8 cellular contexts compared by ENCODE assay signal in the genomic region with DNA sequence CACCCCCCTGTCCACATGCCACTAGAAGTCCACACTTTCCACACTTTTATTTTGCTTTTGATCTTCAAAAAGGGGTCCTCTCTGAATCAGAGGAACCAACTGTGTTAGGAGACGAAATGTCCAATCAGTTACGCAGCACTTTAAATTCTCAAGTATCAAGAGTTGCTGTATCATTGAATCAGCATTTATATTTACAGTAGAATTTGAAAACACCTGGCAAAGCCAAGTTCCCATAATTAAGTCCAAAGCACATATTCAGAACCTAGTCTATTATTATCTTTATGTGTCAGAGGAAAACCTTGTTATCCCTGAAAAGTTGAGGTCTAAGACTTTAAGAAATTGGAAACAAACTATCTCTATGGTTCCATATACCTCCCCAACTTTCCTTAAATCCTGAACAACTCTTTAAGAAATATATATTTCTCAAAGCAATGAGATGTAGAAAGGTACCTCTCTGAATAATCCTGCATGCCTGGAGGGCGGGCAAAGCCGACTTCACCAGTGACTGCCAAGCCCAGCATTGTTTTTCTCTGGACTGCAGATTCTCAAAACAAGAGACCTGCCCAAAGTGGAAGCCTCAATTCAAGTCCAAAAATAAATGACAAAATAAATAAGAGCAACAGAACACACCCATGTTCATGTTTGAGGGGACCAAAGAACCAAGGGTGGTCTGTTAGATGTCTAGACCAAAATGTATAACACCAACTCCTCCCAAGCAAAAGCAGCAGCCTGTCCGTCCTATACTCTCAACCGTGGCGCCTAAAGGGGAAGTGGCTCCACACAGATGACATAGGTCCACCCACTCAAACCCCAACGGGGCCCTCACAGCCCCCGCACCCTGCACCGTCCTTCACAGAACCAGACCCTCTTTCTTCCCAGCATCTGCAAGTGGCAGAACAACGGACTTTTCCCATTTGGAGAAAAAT.
DNase-seq lines count a peak whose midpoint lies in the region; ATAC-seq and TF ChIP-seq lines count a peak whose summit lies in the region.

No MANE protein-coding gene starts in this region.

- peak; percentile 49 for ATAC-seq in HG03520 (IDR thresholded peaks at IDR 0.05; ENCODE audit: unreplicated experiment)
- ATAC-seq in mucosa of descending colon: peak; percentile 19
- ATAC-seq in GM21360 (IDR thresholded peaks at IDR 0.05; ENCODE audit: unreplicated experiment): no peak

- peak overlapping the region; percentile 87 for H3K27ac ChIP-seq in angular gyrus (ENCODE audit: low read depth, low read length)

- H3K9me3 ChIP-seq in mucosa of descending colon: no peaks in the 10 kb centered on the region

- intact Hi-C loops in mucosa of descending colon (cut with DNase I, micrococcal nuclease): no loop called here

- H3K36me3 ChIP-seq in mucosa of descending colon (ENCODE audit: low read depth): no peaks in the 10 kb centered on the region

- DNase-seq in activated T-cell treated with anti-CD3 and anti-CD28 coated beads for 48 hours (ENCODE audit: low read depth) (peak; percentile 10), activated T-cell treated with anti-CD3 and anti-CD28 coated beads for 4 hours (no peak), mucosa of descending colon (no peak), NCI-H1436 (lab: John Stamatoyannopoulos, UW) (no peak), DMS153 treated with DMSO at 0.1 percent for 48 hours (lab: John Stamatoyannopoulos, UW; ENCODE audit: unreplicated experiment) (no peak)

- TF ChIP-seq CTCF in mucosa of descending colon (IDR thresholded peaks at IDR 0.05): no peak

- peaks cover 32% of the 10 kb centered on the region for H3K4me1 ChIP-seq in mucosa of descending colon (ENCODE audit: low read depth)

- no peak overlapping the region for H3K4me3 ChIP-seq in mucosa of descending colon
